In the genomic region with DNA sequence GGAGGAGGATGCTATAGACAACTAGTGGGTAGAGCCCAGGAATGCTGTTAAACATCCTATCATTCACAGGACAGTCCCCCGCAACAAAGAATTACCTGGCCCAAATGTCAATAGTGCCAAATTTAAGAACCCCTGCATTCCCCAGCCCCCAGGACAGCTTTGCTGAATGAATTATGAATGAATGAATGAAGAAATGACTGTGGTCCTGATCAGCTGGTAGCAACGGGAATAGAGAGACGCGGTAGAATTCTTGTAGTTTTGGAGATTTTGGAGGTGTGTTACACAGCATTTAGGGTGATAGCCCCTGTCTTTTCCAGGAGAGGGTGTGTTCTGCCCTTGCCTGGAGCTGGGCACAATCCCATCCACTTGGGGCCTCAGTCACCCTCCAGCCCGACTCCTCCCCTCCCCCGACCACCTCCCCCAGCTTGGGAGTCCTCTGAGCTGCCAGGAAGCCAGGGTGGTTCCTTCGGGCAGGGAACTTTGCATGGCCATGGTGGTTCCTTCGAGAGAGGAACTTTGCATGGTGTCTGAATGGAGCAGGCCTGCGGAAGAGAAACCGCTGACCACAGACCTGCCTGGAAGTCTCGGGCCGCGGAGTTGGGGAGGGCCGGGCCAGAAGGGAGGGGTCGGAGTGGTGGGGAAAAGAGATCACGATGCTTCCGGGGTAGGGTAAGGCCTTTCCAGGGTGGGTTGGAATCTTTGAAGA, we compare ENCODE assay signal across 10 cellular contexts. TPM values are rescaled to one million over a fixed set of nuclear protein-coding genes. Genes with fewer than 3 reads are reported as not detected.
A peak's percentile ranks its signal among the peaks of the same experiment; 100 is the strongest.
DNase-seq lines count a peak whose midpoint lies in the region; ATAC-seq and TF ChIP-seq lines count a peak whose summit lies in the region.
"Had no signal": no experiment of that assay in that cellular context is flagged by ENCODE, and none has a peak within 500 bp of the region (broad histone marks: within the 10 kb centered on the region; RNA-seq: fewer than 3 reads in every experiment).

No MANE protein-coding gene starts in this region.

- H3K4ac ChIP-seq in neuronal stem cell (ENCODE audit: low read length), result no peak overlapping the region

- H3K9me3 ChIP-seq in Peyer's patch (no peaks in the 10 kb centered on the region), neuronal stem cell (replicated peaks in 1 of 2; ENCODE audit: control insufficient read depth in 2 of 2, insufficient read depth in 1 of 2, low read depth in 1 of 2, low read length in 2 of 2) (peaks cover 2 to 8% of the 10 kb centered on the region in 2 donors), ascending aorta (no peaks in the 10 kb centered on the region)

- ATAC-seq in GM19328 (IDR thresholded peaks at IDR 0.05; ENCODE audit: unreplicated experiment), result no peak

- DNase-seq in GM10248 (ENCODE audit: extremely low spot score), result peak; percentile 34
- DNase-seq in Peyer's patch, result peak in 2 of 3 donors; percentile 43 to 62
- peak; percentile 93 for DNase-seq in cardiac septum (ENCODE audit: low spot score)
- DNase-seq in neuronal stem cell (ENCODE audit: low spot score), result no peak
- no peak for DNase-seq in ureter (ENCODE audit: low spot score)
- DNase-seq in AG08395 (ENCODE audit: low spot score), result no peak
- no peak for DNase-seq in ascending aorta (ENCODE audit: low spot score in 2 of 2)
- DNase-seq: stimulated activated CD4-positive, alpha-beta T cell treated with anti-CD3 and anti-CD28 coated beads, Interleukin-4, amount 100 ng/mL, for 4 hours had no signal

- H3K4me3 ChIP-seq in Peyer's patch (no peak overlapping the region), neuronal stem cell (ENCODE audit: low read length in 2 of 2) (no peak overlapping the region), ascending aorta (no peak overlapping the region)

- H3K4me2 ChIP-seq in neuronal stem cell (ENCODE audit: insufficient read depth, low read length, poor library complexity, severe bottlenecking), result peak overlapping the region; percentile 19

- H2BK12ac ChIP-seq in neuronal stem cell (ENCODE audit: low read length), result no peak overlapping the region

- WGBS in neuronal stem cell (ENCODE audit: extremely low coverage in 2 of 2, insufficient read length in 2 of 2, insufficient replicate concordance in 1 of 2), 2 donors, result no CpG with 5 or more reads among the region's 17 CpGs

- H3K27ac ChIP-seq in Peyer's patch (no peak overlapping the region), neuronal stem cell (replicated peaks; ENCODE audit: low read length) (no peak overlapping the region), ascending aorta (no peak overlapping the region)

- TF ChIP-seq CTCF in GM10248 (IDR thresholded peaks at IDR 0.05; ENCODE audit: control extremely low read depth, extremely low read depth, low read depth, missing control alignments), result no peak
- no peak for TF ChIP-seq CTCF in Peyer's patch (IDR thresholded peaks at IDR 0.05)
- no peak for TF ChIP-seq CTCF in ascending aorta (IDR thresholded peaks at IDR 0.05)

- no peaks in the 10 kb centered on the region for H3K79me1 ChIP-seq in neuronal stem cell (ENCODE audit: low read depth, low read length)

- no peak overlapping the region for H2AK5ac ChIP-seq in neuronal stem cell (ENCODE audit: low read depth, low read length)

- intact Hi-C loops in cardiac septum (cut with DNase I) (no loop called here), ascending aorta (cut with DNase I) (no loop called here)

- no peak overlapping the region for H3K23ac ChIP-seq in neuronal stem cell (ENCODE audit: low read depth, low read length, poor library complexity)

- no peak overlapping the region for H2BK5ac ChIP-seq in neuronal stem cell (ENCODE audit: low read length)

- CTCF ChIA-PET in GM10248 (lab: Yijun Ruan, JAX), result interaction anchor here (1.4 to 6.1 kb wide), 3 partner anchors 9 to 19 kb away, joined by 3 to 18 read pairs (median 4); no protein-coding TSS in a partner anchor

- no peak overlapping the region for H4K91ac ChIP-seq in neuronal stem cell (ENCODE audit: low read depth, low read length, poor library complexity)

- H2BK15ac ChIP-seq in neuronal stem cell (ENCODE audit: low read length), result no peak overlapping the region

- TF ChIP-seq POLR2A in Peyer's patch (IDR thresholded peaks at IDR 0.05), result no peak

- peak overlapping the region; percentile 42 for H2AFZ ChIP-seq in neuronal stem cell (ENCODE audit: low read length)

- H3K4me1 ChIP-seq in Peyer's patch, result peaks cover 0 to 17% (median 4%) of the 10 kb centered on the region in 4 donors
- H3K4me1 ChIP-seq in neuronal stem cell (ENCODE audit: control insufficient read depth in 2 of 2, insufficient read depth in 1 of 2, low read depth in 1 of 2, low read length in 2 of 2), result peaks cover 0 to 2% of the 10 kb centered on the region in 2 donors
- peaks cover 0 to 4% of the 10 kb centered on the region in 2 donors for H3K4me1 ChIP-seq in ascending aorta

- POLR2A ChIA-PET in GM10248 (lab: Yijun Ruan, JAX), result no interaction called here

- H3K9ac ChIP-seq in neuronal stem cell (ENCODE audit: low read depth, low read length, poor library complexity), result no peak overlapping the region

- H3K36me3 ChIP-seq in Peyer's patch (no peaks in the 10 kb centered on the region), neuronal stem cell (replicated peaks in 1 of 2; ENCODE audit: control insufficient read depth in 2 of 2, insufficient read depth in 2 of 2, low read length in 2 of 2) (no peaks in the 10 kb centered on the region), ascending aorta (no peaks in the 10 kb centered on the region)

- H3K18ac ChIP-seq in neuronal stem cell (ENCODE audit: low read length), result no peak overlapping the region

- H4K8ac ChIP-seq in neuronal stem cell (ENCODE audit: low read depth, low read length), result no peak overlapping the region

- no peak overlapping the region for H2BK120ac ChIP-seq in neuronal stem cell (ENCODE audit: low read depth, low read length)

- H3K27me3 ChIP-seq in Peyer's patch (peaks cover 0 to 12% of the 10 kb centered on the region in 2 donors), neuronal stem cell (ENCODE audit: control insufficient read depth in 3 of 3, insufficient read depth in 3 of 3, low read depth in 1 of 3, low read length in 3 of 3) (peaks cover 15 to 60% (median 34%) of the 10 kb centered on the region in 3 experiments), ascending aorta (no peaks in the 10 kb centered on the region)

- H3K14ac ChIP-seq in neuronal stem cell (ENCODE audit: low read length), result no peak overlapping the region

RNA-seq across cellular contexts. Expression of gene HCK, which starts 1.0 kb away (rescaled TPM):
- total RNA-seq in Peyer's patch (10 to 100 TPM in 3 of 4 donors, 1 to 10 TPM in 1; 8.0 to 56.1 (median 10.5) TPM), cardiac septum (5.5 TPM), ureter (6.1 TPM), ascending aorta (16.8 TPM)
- polyA plus RNA-seq in neuronal stem cell (2013, experiment 1 of 2), result 0.25 TPM
- 0.14 TPM for polyA plus RNA-seq in neuronal stem cell (2013, experiment 2 of 2)
- total RNA-seq: LHCN-M2 had no signal

RNA-seq across cellular contexts. Expression of gene CCM2L, which starts 40.8 kb away (rescaled TPM):
- total RNA-seq in Peyer's patch (1 to 10 TPM in 3 of 4 donors, under 1 TPM in 1; 0.88 to 8.3 (median 3.9) TPM), cardiac septum (7.0 TPM), ureter (8.2 TPM), ascending aorta (38.6 TPM)
- polyA plus RNA-seq in neuronal stem cell (2013, experiment 1 of 2), result 1.4 TPM
- polyA plus RNA-seq in neuronal stem cell (2013, experiment 2 of 2), result 1.2 TPM
- total RNA-seq: LHCN-M2 had no signal

RNA-seq across cellular contexts. Expression of gene TM9SF4, which starts 58.5 kb away (rescaled TPM):
- total RNA-seq in Peyer's patch, result 10 to 100 TPM; 28.9 to 59.5 (median 45.5) TPM
- total RNA-seq in cardiac septum, result 31.6 TPM
- polyA plus RNA-seq in neuronal stem cell (2013, experiment 1 of 2), result 48.3 TPM
- polyA plus RNA-seq in neuronal stem cell (2013, experiment 2 of 2), result 48.3 TPM
- 69.4 TPM for total RNA-seq in ureter
- 29.2 TPM for total RNA-seq in ascending aorta

Comparison
In these comparisons a context has a peak if more than half of its experiments do, and no peak if none do; other contexts are left out.
1. DNase-seq: peak in GM10248 (single experiment), Peyer's patch (2 of 3) and cardiac septum (single experiment); none in neuronal stem cell (single experiment), ureter (single experiment), AG08395 (single experiment) and ascending aorta (0 of 2).